ENCODE assay signal across 18 cellular contexts in genomic region chr14:89128616-89129015, GRCh38.
A peak's percentile ranks its signal among the peaks of the same experiment; 100 is the strongest.
DNase-seq lines count a peak whose midpoint lies in the region; ATAC-seq and TF ChIP-seq lines count a peak whose summit lies in the region.
"Had no signal": no experiment of that assay in that cellular context is flagged by ENCODE, and none has a peak within 500 bp of the region (broad histone marks: within the 10 kb centered on the region; RNA-seq: fewer than 3 reads in every experiment).

No MANE protein-coding gene starts in this region.

- no peak overlapping the region for H4K8ac ChIP-seq in neuronal stem cell (ENCODE audit: low read depth, low read length)

- H4K20me1 ChIP-seq in Karpas-422 (ENCODE audit: insufficient read depth, low read depth, low read length) (no peaks in the 10 kb centered on the region), PC-3 (ENCODE audit: low read length) (no peaks in the 10 kb centered on the region)
- H4K20me1 ChIP-seq: BLaER1 treated with 17β-estradiol and CSF1 and Interleukin-3, amounts not matched to agents 10 nM and 100 nM had no signal

- no peak for ATAC-seq in PC-3
- ATAC-seq in left ventricle myocardium superior, result no peak
- ATAC-seq: A549; CD8-positive, alpha-beta T cell had no signal

- H3K23ac ChIP-seq in neuronal stem cell (ENCODE audit: low read depth, low read length, poor library complexity), result no peak overlapping the region

- no peak for TF ChIP-seq CTCF in PC-3 (conservative IDR thresholded peaks at IDR 0.05; ENCODE audit: low read depth, low read length)

- H3K4me1 ChIP-seq in Karpas-422 (ENCODE audit: low read length) (no peaks in the 10 kb centered on the region), PC-3 (ENCODE audit: insufficient read depth, low read length) (peaks cover 9% of the 10 kb centered on the region), neuronal stem cell (ENCODE audit: control insufficient read depth in 2 of 2, insufficient read depth in 1 of 2, low read depth in 1 of 2, low read length in 2 of 2) (no peaks in the 10 kb centered on the region)
- H3K4me1 ChIP-seq: A549; BLaER1 treated with 17β-estradiol and CSF1 and Interleukin-3, amounts not matched to agents 10 nM and 100 nM; Caco-2 had no signal

- no peaks in the 10 kb centered on the region for H3F3A ChIP-seq in PC-3 (ENCODE audit: low read length, unreplicated experiment)

- POLR2A ChIA-PET in PC-3 (lab: Charles Lee; ENCODE audit: unreplicated experiment), result no interaction called here

- H2AK5ac ChIP-seq in neuronal stem cell (ENCODE audit: low read depth, low read length), result no peak overlapping the region

- CTCF ChIA-PET in PC-3 (lab: Charles Lee), result no interaction called here

- BruUV-seq in PC-3 (replicated peaks; lab: Mats Ljungman, UMichigan), result no TSS peak

- H3K18ac ChIP-seq in neuronal stem cell (ENCODE audit: low read length), result no peak overlapping the region

- intact Hi-C loops in PC-3 (cut with micrococcal nuclease), result loop anchor here (5.0 kb wide), 1 partner anchor 36 kb away; no protein-coding TSS in a partner anchor
- intact Hi-C loops in left ventricle myocardium superior (cut with micrococcal nuclease), result no loop called here

- H3K27ac ChIP-seq in Karpas-422 (ENCODE audit: low read length) (no peak overlapping the region), PC-3 (ENCODE audit: low read length) (no peak overlapping the region), neuronal stem cell (replicated peaks; ENCODE audit: low read length) (no peak overlapping the region)
- H3K27ac ChIP-seq: 22Rv1; A549; BLaER1 treated with 17β-estradiol and CSF1 and Interleukin-3, amounts not matched to agents 10 nM and 100 nM; C4-2B had no signal

- H4K91ac ChIP-seq in neuronal stem cell (ENCODE audit: low read depth, low read length, poor library complexity), result no peak overlapping the region

- no peak overlapping the region for H3K4ac ChIP-seq in neuronal stem cell (ENCODE audit: low read length)

- DNase-seq in DMS 273 (lab: John Stamatoyannopoulos, UW; ENCODE audit: unreplicated experiment) (peak; percentile 18), DMS 273 treated with DMSO at 0.1 percent for 48 hours (lab: John Stamatoyannopoulos, UW) (no peak), Karpas-422 (no peak), PC-3 (no peak), neuronal stem cell (ENCODE audit: low spot score) (no peak), NCI-H69 (lab: John Stamatoyannopoulos, UW) (no peak), left ventricle myocardium superior (no peak)
- DNase-seq: AML-193; Caco-2; Calu3; CD4-positive, alpha-beta T cell; CD8-positive, alpha-beta T cell; DMS79 treated with DMSO at 0.1 percent for 48 hours; GF-D8 had no signal

- H3K9me2 ChIP-seq in Karpas-422 (replicated peaks; ENCODE audit: insufficient read depth, low read length) (no peaks in the 10 kb centered on the region), PC-3 (replicated peaks; ENCODE audit: low read length) (no peaks in the 10 kb centered on the region)

- no peaks in the 10 kb centered on the region for H3K79me2 ChIP-seq in Karpas-422 (ENCODE audit: low read length)
- no peaks in the 10 kb centered on the region for H3K79me2 ChIP-seq in PC-3 (ENCODE audit: low read length)

- no peak overlapping the region for H2BK120ac ChIP-seq in neuronal stem cell (ENCODE audit: low read depth, low read length)

- no peak overlapping the region for H3K4me2 ChIP-seq in Karpas-422 (ENCODE audit: low read depth, low read length, poor library complexity, severe bottlenecking)
- no peak overlapping the region for H3K4me2 ChIP-seq in PC-3 (ENCODE audit: low read length)
- H3K4me2 ChIP-seq in neuronal stem cell (ENCODE audit: insufficient read depth, low read length, poor library complexity, severe bottlenecking), result no peak overlapping the region
- H3K4me2 ChIP-seq: A549; BLaER1 treated with 17β-estradiol and CSF1 and Interleukin-3, amounts not matched to agents 10 nM and 100 nM had no signal

- H2AFZ ChIP-seq in Karpas-422 (ENCODE audit: low read length), result peak overlapping the region; percentile 16; the same call in 1 of the 2 replicates
- H2AFZ ChIP-seq in PC-3 (ENCODE audit: low read length), result peak overlapping the region; percentile 4; the same call in 1 of the 2 replicates
- peak overlapping the region; percentile 67 for H2AFZ ChIP-seq in neuronal stem cell (ENCODE audit: low read length)

- H3K14ac ChIP-seq in neuronal stem cell (ENCODE audit: low read length), result no peak overlapping the region

- H2BK15ac ChIP-seq in neuronal stem cell (ENCODE audit: low read length), result no peak overlapping the region

- H3K4me3 ChIP-seq in Karpas-422 (ENCODE audit: low read length) (no peak overlapping the region), PC-3 (ENCODE audit: low read length) (no peak overlapping the region), neuronal stem cell (ENCODE audit: low read length in 2 of 2) (no peak overlapping the region)
- H3K4me3 ChIP-seq: A549; BLaER1 treated with 17β-estradiol and CSF1 and Interleukin-3, amounts not matched to agents 10 nM and 100 nM had no signal

- H2BK12ac ChIP-seq in neuronal stem cell (ENCODE audit: low read length), result no peak overlapping the region

- no peaks in the 10 kb centered on the region for H3K9me3 ChIP-seq in Karpas-422 (ENCODE audit: low read length)
- H3K9me3 ChIP-seq in PC-3 (ENCODE audit: low read length), result no peaks in the 10 kb centered on the region
- no peaks in the 10 kb centered on the region for H3K9me3 ChIP-seq in neuronal stem cell (replicated peaks in 1 of 2; ENCODE audit: control insufficient read depth in 2 of 2, insufficient read depth in 1 of 2, low read depth in 1 of 2, low read length in 2 of 2)
- H3K9me3 ChIP-seq: A549; BLaER1 treated with 17β-estradiol and CSF1 and Interleukin-3, amounts not matched to agents 10 nM and 100 nM; Caco-2 had no signal

- no peak overlapping the region for H2BK5ac ChIP-seq in neuronal stem cell (ENCODE audit: low read length)

- no peaks in the 10 kb centered on the region for H3K79me1 ChIP-seq in neuronal stem cell (ENCODE audit: low read depth, low read length)

- H3K36me3 ChIP-seq in Karpas-422 (ENCODE audit: insufficient read depth, low read length) (no peaks in the 10 kb centered on the region), PC-3 (ENCODE audit: low read depth, low read length) (no peaks in the 10 kb centered on the region), neuronal stem cell (replicated peaks in 1 of 2; ENCODE audit: control insufficient read depth in 2 of 2, insufficient read depth in 2 of 2, low read length in 2 of 2) (no peaks in the 10 kb centered on the region)
- H3K36me3 ChIP-seq: BLaER1 treated with 17β-estradiol and CSF1 and Interleukin-3, amounts not matched to agents 10 nM and 100 nM had no signal

- H3K9ac ChIP-seq in Karpas-422 (ENCODE audit: low read length), result no peak overlapping the region
- no peak overlapping the region for H3K9ac ChIP-seq in PC-3 (ENCODE audit: low read length)
- H3K9ac ChIP-seq in neuronal stem cell (ENCODE audit: low read depth, low read length, poor library complexity), result no peak overlapping the region
- H3K9ac ChIP-seq: BLaER1 treated with 17β-estradiol and CSF1 and Interleukin-3, amounts not matched to agents 10 nM and 100 nM had no signal

- H3K27me3 ChIP-seq in Karpas-422 (ENCODE audit: low read length), result no peaks in the 10 kb centered on the region
- H3K27me3 ChIP-seq in PC-3 (ENCODE audit: low read length), result no peaks in the 10 kb centered on the region
- no peaks in the 10 kb centered on the region for H3K27me3 ChIP-seq in neuronal stem cell (ENCODE audit: control insufficient read depth in 3 of 3, insufficient read depth in 3 of 3, low read depth in 1 of 3, low read length in 3 of 3)
- H3K27me3 ChIP-seq: BLaER1 treated with 17β-estradiol and CSF1 and Interleukin-3, amounts not matched to agents 10 nM and 100 nM had no signal

- WGBS in neuronal stem cell (ENCODE audit: extremely low coverage in 2 of 2, insufficient read length in 2 of 2, insufficient replicate concordance in 1 of 2), 2 donors, result no CpG with 5 or more reads among the region's 8 CpGs

Comparison
In these comparisons a context has a peak if more than half of its experiments do, and no peak if none do; other contexts are left out.
1. H2AFZ ChIP-seq: peak in every context shown above with its lines; median percentile 67 in neuronal stem cell; 16 in Karpas-422; 4 in PC-3.